20 cellular contexts compared by ENCODE assay signal in the genomic region with DNA sequence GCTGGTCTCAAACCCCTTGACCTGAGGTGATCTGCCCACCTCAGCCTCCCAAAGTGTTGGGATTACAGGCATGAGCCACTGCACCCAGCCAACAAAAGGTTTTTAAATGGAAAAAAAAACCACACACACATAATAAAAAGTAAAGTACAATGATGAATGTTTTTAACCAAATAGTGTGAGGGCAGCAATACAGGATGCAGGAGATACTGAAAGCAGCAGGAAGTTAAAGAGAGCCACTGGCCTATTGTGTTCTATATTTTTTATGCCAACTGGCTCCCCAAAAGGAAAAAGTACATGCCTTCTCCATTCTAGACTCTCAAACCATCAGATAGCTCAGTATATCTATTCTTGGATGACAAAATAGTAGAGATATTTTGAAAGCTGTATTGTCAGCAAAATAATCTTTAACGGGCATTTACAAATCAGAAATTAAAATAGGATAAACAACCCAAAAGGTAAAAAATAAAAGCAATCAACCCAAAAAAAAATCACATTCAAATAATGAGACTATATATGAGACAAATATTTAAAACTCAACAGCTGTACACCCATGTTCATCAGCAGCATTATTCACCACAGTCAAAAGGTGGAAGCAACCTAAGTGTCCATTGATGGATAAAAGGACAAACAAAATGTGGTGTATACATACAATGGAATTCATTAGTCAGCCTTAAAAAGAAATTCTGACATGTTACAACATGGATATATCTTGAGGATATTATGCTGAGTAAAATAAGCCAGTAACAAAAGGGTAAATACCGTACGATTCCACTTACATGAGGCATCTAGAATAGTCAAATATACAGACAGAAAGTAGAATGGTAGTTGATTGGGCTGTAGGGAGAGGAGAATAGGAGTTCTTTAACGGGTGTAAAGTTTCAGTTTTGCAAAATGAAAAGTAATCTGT.
"Had no signal": no experiment of that assay in that cellular context is flagged by ENCODE, and none has a peak within 500 bp of the region (broad histone marks: within the 10 kb centered on the region; RNA-seq: fewer than 3 reads in every experiment).

No MANE protein-coding gene starts in this region.

- H3K27ac Mint-ChIP-seq: activated B cell treated with CpG ODN at 0.5 μM for 24 hours; activated CD4-positive, alpha-beta memory T cell treated with anti-CD3 and anti-CD28 coated beads for 36 hours; activated naive CD4-positive, alpha-beta T cell treated with anti-CD3 and anti-CD28 coated beads, Interleukin-2, amount 50 U/mL, for 24 hours; memory B cell; stimulated activated naive CD8-positive, alpha-beta T cell treated with anti-CD3 and anti-CD28 coated beads, Interleukin-15, Interleukin-2, amounts not matched to agents 100 ng/mL and 50 ng/mL, for 24 hours; T-helper 1 cell treated with Interleukin-12 subunit alpha and Interleukin-12 subunit beta and Interleukin-4 antibody, amounts not matched to agents 30 μg/mL and 1 μg/mL, for 36 hours had no signal

- H3K27me3 Mint-ChIP-seq: activated B cell treated with CpG ODN at 0.5 μM for 24 hours; activated CD4-positive, alpha-beta memory T cell treated with anti-CD3 and anti-CD28 coated beads for 36 hours; activated naive CD4-positive, alpha-beta T cell treated with anti-CD3 and anti-CD28 coated beads, Interleukin-2, amount 50 U/mL, for 24 hours; memory B cell; natural killer cell treated with Interleukin-12 subunit alpha and Interleukin-12 subunit beta and Interleukin-15 and Interleukin-18, amount 100 ng/mL, for 72 hours; stimulated activated naive CD8-positive, alpha-beta T cell treated with anti-CD3 and anti-CD28 coated beads, Interleukin-15, Interleukin-2, amounts not matched to agents 100 ng/mL and 50 ng/mL, for 24 hours had no signal

- ATAC-seq: natural killer cell treated with Interleukin-12 subunit alpha and Interleukin-12 subunit beta and Interleukin-15 and Interleukin-18, amount 100 ng/mL, for 72 hours; pancreas; psoas muscle had no signal

- H3K4me3 ChIP-seq: coronary artery, pancreas, psoas muscle, right atrium auricular region, tibial artery had no signal

- DNase-seq: activated B cell treated with CpG ODN at 0.5 μM for 24 hours; activated CD4-positive, alpha-beta memory T cell treated with anti-CD3 and anti-CD28 coated beads for 36 hours; activated CD4-positive, alpha-beta T cell treated with anti-CD3 and anti-CD28 coated beads for 4 hours; activated gamma-delta T cell treated with Interleukin-2 at 50 U/mL for 16 hours; glutamatergic neuron; hippocampal formation; pancreas; psoas muscle; stimulated activated CD4-positive, alpha-beta T cell treated with anti-CD3 and anti-CD28 coated beads, Interleukin-4, amount 100 ng/mL, for 4 hours; substantia nigra; tibial artery had no signal

- H3K27me3 ChIP-seq: pancreas, right atrium auricular region, tibial artery had no signal

- H3K9me3 ChIP-seq: pancreas, psoas muscle, right atrium auricular region, tibial artery had no signal

- H3K4me1 ChIP-seq: pancreas, psoas muscle, right atrium auricular region, tibial artery had no signal

- H3K4me3 Mint-ChIP-seq: activated B cell treated with CpG ODN at 0.5 μM for 24 hours; activated CD4-positive, alpha-beta memory T cell treated with anti-CD3 and anti-CD28 coated beads for 36 hours; activated naive CD4-positive, alpha-beta T cell treated with anti-CD3 and anti-CD28 coated beads, Interleukin-2, amount 50 U/mL, for 24 hours; memory B cell; natural killer cell treated with Interleukin-12 subunit alpha and Interleukin-12 subunit beta and Interleukin-15 and Interleukin-18, amount 100 ng/mL, for 72 hours; stimulated activated naive CD8-positive, alpha-beta T cell treated with anti-CD3 and anti-CD28 coated beads, Interleukin-15, Interleukin-2, amounts not matched to agents 100 ng/mL and 50 ng/mL, for 24 hours; T-helper 1 cell treated with Interleukin-12 subunit alpha and Interleukin-12 subunit beta and Interleukin-4 antibody, amounts not matched to agents 30 μg/mL and 1 μg/mL, for 36 hours had no signal

- H3K4me1 Mint-ChIP-seq: activated B cell treated with CpG ODN at 0.5 μM for 24 hours; activated naive CD4-positive, alpha-beta T cell treated with anti-CD3 and anti-CD28 coated beads, Interleukin-2, amount 50 U/mL, for 24 hours; memory B cell had no signal

- H3K9me3 Mint-ChIP-seq: activated B cell treated with CpG ODN at 0.5 μM for 24 hours; activated CD4-positive, alpha-beta memory T cell treated with anti-CD3 and anti-CD28 coated beads for 36 hours; activated naive CD4-positive, alpha-beta T cell treated with anti-CD3 and anti-CD28 coated beads, Interleukin-2, amount 50 U/mL, for 24 hours; memory B cell; natural killer cell treated with Interleukin-12 subunit alpha and Interleukin-12 subunit beta and Interleukin-15 and Interleukin-18, amount 100 ng/mL, for 72 hours; stimulated activated naive CD8-positive, alpha-beta T cell treated with anti-CD3 and anti-CD28 coated beads, Interleukin-15, Interleukin-2, amounts not matched to agents 100 ng/mL and 50 ng/mL, for 24 hours; T-helper 1 cell treated with Interleukin-12 subunit alpha and Interleukin-12 subunit beta and Interleukin-4 antibody, amounts not matched to agents 30 μg/mL and 1 μg/mL, for 36 hours had no signal

- FAIRE-seq: astrocyte, frontal cortex, pancreas had no signal

- H3K27ac ChIP-seq: coronary artery, pancreas, psoas muscle, right atrium auricular region, tibial artery had no signal
